Comparison of ENCODE assay signal across 27 cellular contexts in the genomic region with DNA sequence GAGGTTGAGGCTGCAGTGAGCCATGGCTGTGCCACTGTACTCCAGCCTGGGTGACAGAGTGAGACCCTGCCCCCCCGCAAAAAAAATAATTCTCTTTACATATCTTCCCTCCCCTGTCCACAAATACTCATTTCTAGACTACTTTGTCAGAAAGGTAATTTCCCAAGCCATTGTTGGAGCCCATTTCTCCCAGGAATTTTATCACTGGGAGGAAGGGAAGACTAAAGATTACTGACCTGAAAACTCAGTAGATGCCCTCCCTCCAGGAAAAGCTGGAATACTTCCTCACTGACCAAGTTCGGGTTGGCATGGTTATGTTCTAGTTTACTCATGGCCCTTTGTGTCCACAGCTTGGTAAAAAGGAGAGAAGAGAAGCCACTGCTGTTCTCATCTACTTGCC. TPM values are rescaled to one million over a fixed set of nuclear protein-coding genes. Genes with fewer than 3 reads are reported as not detected.
"Had no signal": no experiment of that assay in that cellular context is flagged by ENCODE, and none has a peak within 500 bp of the region (broad histone marks: within the 10 kb centered on the region; RNA-seq: fewer than 3 reads in every experiment).

No MANE protein-coding gene starts in this region.

- DNase-seq: activated CD4-positive, alpha-beta T cell treated with anti-CD3 and anti-CD28 coated beads for 48 hours; activated T-cell treated with anti-CD3 and anti-CD28 coated beads, Interleukin-2, amount 50 U/mL, for 4 hours; anterior cingulate cortex; colonic mucosa; effector CD8-positive, alpha-beta T cell; esophagus squamous epithelium; foreskin melanocyte; midbrain; sigmoid colon; small intestine; stimulated activated CD4-positive, alpha-beta T cell treated with anti-CD3 and anti-CD28 coated beads, Interleukin-4, amount 100 ng/mL, for 24 hours; T-cell; WERI-Rb-1 had no signal

- H3K36me3 ChIP-seq: colonic mucosa, esophagus squamous epithelium, thoracic aorta had no signal

- ATAC-seq: activated CD4-positive, CD25-positive, alpha-beta regulatory T cell treated with anti-CD3 and anti-CD28 coated beads, Interleukin-2, amount 50 U/mL, for 24 hours; activated T-cell treated with anti-CD3 and anti-CD28 coated beads, Interleukin-2, amount 50 U/mL, for 4 hours; stimulated activated effector memory CD8-positive, alpha-beta T cell treated with anti-CD3 and anti-CD28 coated beads, Interleukin-12 subunit alpha, Interleukin-12 subunit beta, amount 100 ng/mL, for 72 hours; T-cell had no signal

- H3K4me1 Mint-ChIP-seq: nephron had no signal

- H3K27me3 Mint-ChIP-seq: activated naive CD4-positive, alpha-beta T cell treated with anti-CD3 and anti-CD28 coated beads, Interleukin-2, amount 50 U/mL, for 24 hours; progenitor cell of endocrine pancreas; stimulated activated naive CD8-positive, alpha-beta T cell treated with anti-CD3 and anti-CD28 coated beads, Interleukin-15, Interleukin-2, amounts not matched to agents 100 ng/mL and 50 ng/mL, for 24 hours; T-cell had no signal

- H3K9me3 Mint-ChIP-seq: activated naive CD4-positive, alpha-beta T cell treated with anti-CD3 and anti-CD28 coated beads, Interleukin-2, amount 50 U/mL, for 24 hours; activated T-cell treated with anti-CD3 and anti-CD28 coated beads, Interleukin-2, amount 50 U/mL, for 4 hours; activated T-helper 2 cell treated with anti-CD3 and anti-CD28 coated beads, Interferon-gamma antibody, Interleukin-2, Interleukin-4, amounts not matched to agents 10 μg/mL and 5 μg/mL and 100 μg/mL, durations not matched to agents 14 hours and 24 hours and 36 hours; nephron; stimulated activated effector memory CD8-positive, alpha-beta T cell treated with anti-CD3 and anti-CD28 coated beads, Interleukin-12 subunit alpha, Interleukin-12 subunit beta, amount 100 ng/mL, for 72 hours; stimulated activated naive CD8-positive, alpha-beta T cell treated with anti-CD3 and anti-CD28 coated beads, Interleukin-15, Interleukin-2, amounts not matched to agents 100 ng/mL and 50 ng/mL, for 24 hours; T-cell had no signal

- H3K27me3 ChIP-seq: colonic mucosa, esophagus squamous epithelium, neutrophil, sigmoid colon had no signal

- H3K27ac Mint-ChIP-seq: activated naive CD4-positive, alpha-beta T cell treated with anti-CD3 and anti-CD28 coated beads, Interleukin-2, amount 50 U/mL, for 24 hours; activated T-helper 2 cell treated with anti-CD3 and anti-CD28 coated beads, Interferon-gamma antibody, Interleukin-2, Interleukin-4, amounts not matched to agents 10 μg/mL and 5 μg/mL and 100 μg/mL, durations not matched to agents 14 hours and 24 hours and 36 hours; nephron; progenitor cell of endocrine pancreas; stimulated activated effector memory CD8-positive, alpha-beta T cell treated with anti-CD3 and anti-CD28 coated beads, Interleukin-12 subunit alpha, Interleukin-12 subunit beta, amount 100 ng/mL, for 72 hours; stimulated activated naive CD8-positive, alpha-beta T cell treated with anti-CD3 and anti-CD28 coated beads, Interleukin-15, Interleukin-2, amounts not matched to agents 100 ng/mL and 50 ng/mL, for 24 hours had no signal

- H3K27ac ChIP-seq: colonic mucosa, epithelial cell of prostate, neutrophil, thoracic aorta, WERI-Rb-1 had no signal

- H3K4me3 Mint-ChIP-seq: activated naive CD4-positive, alpha-beta T cell treated with anti-CD3 and anti-CD28 coated beads, Interleukin-2, amount 50 U/mL, for 24 hours; activated T-cell treated with anti-CD3 and anti-CD28 coated beads, Interleukin-2, amount 50 U/mL, for 4 hours; stimulated activated effector memory CD8-positive, alpha-beta T cell treated with anti-CD3 and anti-CD28 coated beads, Interleukin-12 subunit alpha, Interleukin-12 subunit beta, amount 100 ng/mL, for 72 hours; stimulated activated naive CD8-positive, alpha-beta T cell treated with anti-CD3 and anti-CD28 coated beads, Interleukin-15, Interleukin-2, amounts not matched to agents 100 ng/mL and 50 ng/mL, for 24 hours had no signal

- H3K9me3 ChIP-seq: colonic mucosa, esophagus squamous epithelium, neutrophil, sigmoid colon, thoracic aorta had no signal

- H3K4me3 ChIP-seq: colonic mucosa, esophagus squamous epithelium, sigmoid colon, thoracic aorta had no signal

- H3K36me3 Mint-ChIP-seq: activated naive CD4-positive, alpha-beta T cell treated with anti-CD3 and anti-CD28 coated beads, Interleukin-2, amount 50 U/mL, for 24 hours had no signal

RNA-seq across cellular contexts. Expression of gene TTLL6, which starts 17.9 kb away (rescaled TPM):
- total RNA-seq: activated T-cell treated with anti-CD3 and anti-CD28 coated beads, Interleukin-2, amount 50 U/mL, for 4 hours; activated T-helper 2 cell treated with anti-CD3 and anti-CD28 coated beads, Interferon-gamma antibody, Interleukin-2, Interleukin-4, amounts not matched to agents 10 μg/mL and 5 μg/mL and 100 μg/mL, durations not matched to agents 14 hours and 24 hours and 36 hours; bronchial epithelial cell; glomerular endothelial cell; lower leg skin; osteocyte; T-cell; thoracic aorta had no signal
